ENCODE assay signal across 1 cellular context in genomic region chr6:28140616-28141015, GRCh38.
TF ChIP-seq lines count a peak whose summit lies in the region.

No MANE protein-coding gene starts in this region.

TF ChIP-seq in WTC11, 78 proteins besides CTCF, POLR2A, EP300 and RAD21 (continued from another document):
- TF ChIP-seq ARID4B (CRISPR knock-in tag; IDR thresholded peaks at IDR 0.05; ENCODE audit: borderline replicate concordance) (no peak), MLX (CRISPR knock-in tag; IDR thresholded peaks at IDR 0.05) (no peak), ZNF219 (CRISPR knock-in tag; IDR thresholded peaks at IDR 0.05; ENCODE audit: borderline replicate concordance) (no peak), ZSCAN18 (CRISPR knock-in tag; IDR thresholded peaks at IDR 0.05) (no peak), TP53 (CRISPR knock-in tag; IDR thresholded peaks at IDR 0.05) (no peak), SOX15 (CRISPR knock-in tag; IDR thresholded peaks at IDR 0.05) (no peak), KAT7 (CRISPR knock-in tag; IDR thresholded peaks at IDR 0.05; ENCODE audit: borderline replicate concordance) (no peak), ERG (CRISPR knock-in tag; IDR thresholded peaks at IDR 0.05) (no peak), ATF3 (CRISPR knock-in tag; conservative IDR thresholded peaks at IDR 0.05) (no peak), ZBTB21 (CRISPR knock-in tag; IDR thresholded peaks at IDR 0.05; ENCODE audit: borderline replicate concordance) (no peak), MXD4 (CRISPR knock-in tag; IDR thresholded peaks at IDR 0.05; ENCODE audit: borderline replicate concordance) (no peak), FOXP4 (CRISPR knock-in tag; IDR thresholded peaks at IDR 0.05) (no peak)
